Comparison of ENCODE assay signal across 2 cellular contexts in the genomic region with DNA sequence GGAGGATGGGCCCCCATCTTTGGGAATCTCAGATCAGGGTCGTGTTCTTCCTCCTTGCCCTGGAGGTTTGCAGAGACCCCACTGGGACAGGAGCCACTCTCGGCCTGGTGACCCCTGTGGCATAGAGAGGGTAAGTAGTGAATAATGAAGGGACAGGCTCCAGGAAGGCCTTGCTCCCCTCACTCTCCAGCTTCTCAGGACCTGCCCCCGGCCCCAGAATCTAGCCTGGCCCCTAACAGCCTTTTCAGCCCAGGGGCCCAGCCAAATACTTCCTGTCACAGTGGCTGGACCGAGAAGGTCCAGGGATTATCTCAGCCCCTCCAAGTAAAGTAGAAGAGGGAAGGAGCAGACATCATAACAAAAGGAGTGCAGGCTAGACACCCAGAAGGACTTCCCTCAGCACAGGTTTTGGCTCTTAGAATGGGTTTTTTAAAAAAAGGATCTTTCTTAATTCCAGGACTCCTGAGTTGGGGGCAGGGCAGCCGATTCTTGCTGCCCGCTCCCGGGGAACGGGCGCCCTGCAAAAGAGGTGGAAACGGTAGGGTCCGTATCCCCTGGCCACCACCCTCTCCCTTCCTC.
TF ChIP-seq lines count a peak whose summit lies in the region.

No MANE protein-coding gene starts in this region.

TF ChIP-seq in SK-N-SH, 30 proteins besides CTCF, POLR2A, EP300 and RAD21 (continued from another document):
- TF ChIP-seq EZH2phosphoT487 (IDR thresholded peaks at IDR 0.05; ENCODE audit: borderline replicate concordance, low read depth): no peak
- TF ChIP-seq, protein P1, sequence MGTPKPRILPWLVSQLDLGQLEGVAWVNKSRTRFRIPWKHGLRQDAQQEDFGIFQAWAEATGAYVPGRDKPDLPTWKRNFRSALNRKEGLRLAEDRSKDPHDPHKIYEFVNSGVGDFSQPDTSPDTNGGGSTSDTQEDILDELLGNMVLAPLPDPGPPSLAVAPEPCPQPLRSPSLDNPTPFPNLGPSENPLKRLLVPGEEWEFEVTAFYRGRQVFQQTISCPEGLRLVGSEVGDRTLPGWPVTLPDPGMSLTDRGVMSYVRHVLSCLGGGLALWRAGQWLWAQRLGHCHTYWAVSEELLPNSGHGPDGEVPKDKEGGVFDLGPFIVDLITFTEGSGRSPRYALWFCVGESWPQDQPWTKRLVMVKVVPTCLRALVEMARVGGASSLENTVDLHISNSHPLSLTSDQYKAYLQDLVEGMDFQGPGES (IDR thresholded peaks at IDR 0.05; ENCODE audit: low read depth, low read length): no peak
- no peak for TF ChIP-seq MXI1 (IDR thresholded peaks at IDR 0.05; ENCODE audit: low read depth, low read length)
- TF ChIP-seq RCOR1 (IDR thresholded peaks at IDR 0.05; ENCODE audit: low read length): no peak
- no peak for TF ChIP-seq JUND (IDR thresholded peaks at IDR 0.05)
- TF ChIP-seq ELF1 (IDR thresholded peaks at IDR 0.05): no peak
- TF ChIP-seq, protein P2, sequence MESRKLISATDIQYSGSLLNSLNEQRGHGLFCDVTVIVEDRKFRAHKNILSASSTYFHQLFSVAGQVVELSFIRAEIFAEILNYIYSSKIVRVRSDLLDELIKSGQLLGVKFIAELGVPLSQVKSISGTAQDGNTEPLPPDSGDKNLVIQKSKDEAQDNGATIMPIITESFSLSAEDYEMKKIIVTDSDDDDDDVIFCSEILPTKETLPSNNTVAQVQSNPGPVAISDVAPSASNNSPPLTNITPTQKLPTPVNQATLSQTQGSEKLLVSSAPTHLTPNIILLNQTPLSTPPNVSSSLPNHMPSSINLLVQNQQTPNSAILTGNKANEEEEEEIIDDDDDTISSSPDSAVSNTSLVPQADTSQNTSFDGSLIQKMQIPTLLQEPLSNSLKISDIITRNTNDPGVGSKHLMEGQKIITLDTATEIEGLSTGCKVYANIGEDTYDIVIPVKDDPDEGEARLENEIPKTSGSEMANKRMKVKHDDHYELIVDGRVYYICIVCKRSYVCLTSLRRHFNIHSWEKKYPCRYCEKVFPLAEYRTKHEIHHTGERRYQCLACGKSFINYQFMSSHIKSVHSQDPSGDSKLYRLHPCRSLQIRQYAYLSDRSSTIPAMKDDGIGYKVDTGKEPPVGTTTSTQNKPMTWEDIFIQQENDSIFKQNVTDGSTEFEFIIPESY (IDR thresholded peaks at IDR 0.05; ENCODE audit: borderline replicate concordance, low read depth): no peak
- no peak for TF ChIP-seq GATA2 (CRISPR knock-in tag; IDR thresholded peaks at IDR 0.05)
- TF ChIP-seq YY1 (IDR thresholded peaks at IDR 0.05; ENCODE audit: low read depth): no peak

TF ChIP-seq in SK-N-SH treated with all-trans-retinoic acid at 6 μM for 48 hours, 23 proteins besides CTCF, POLR2A, EP300 and RAD21 (continued from another document):
- TF ChIP-seq, protein P3, sequence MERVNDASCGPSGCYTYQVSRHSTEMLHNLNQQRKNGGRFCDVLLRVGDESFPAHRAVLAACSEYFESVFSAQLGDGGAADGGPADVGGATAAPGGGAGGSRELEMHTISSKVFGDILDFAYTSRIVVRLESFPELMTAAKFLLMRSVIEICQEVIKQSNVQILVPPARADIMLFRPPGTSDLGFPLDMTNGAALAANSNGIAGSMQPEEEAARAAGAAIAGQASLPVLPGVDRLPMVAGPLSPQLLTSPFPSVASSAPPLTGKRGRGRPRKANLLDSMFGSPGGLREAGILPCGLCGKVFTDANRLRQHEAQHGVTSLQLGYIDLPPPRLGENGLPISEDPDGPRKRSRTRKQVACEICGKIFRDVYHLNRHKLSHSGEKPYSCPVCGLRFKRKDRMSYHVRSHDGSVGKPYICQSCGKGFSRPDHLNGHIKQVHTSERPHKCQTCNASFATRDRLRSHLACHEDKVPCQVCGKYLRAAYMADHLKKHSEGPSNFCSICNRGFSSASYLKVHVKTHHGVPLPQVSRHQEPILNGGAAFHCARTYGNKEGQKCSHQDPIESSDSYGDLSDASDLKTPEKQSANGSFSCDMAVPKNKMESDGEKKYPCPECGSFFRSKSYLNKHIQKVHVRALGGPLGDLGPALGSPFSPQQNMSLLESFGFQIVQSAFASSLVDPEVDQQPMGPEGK (CRISPR knock-in tag; IDR thresholded peaks at IDR 0.05; ENCODE audit: borderline replicate concordance): no peak
- no peak for TF ChIP-seq ZNF70 (CRISPR knock-in tag; IDR thresholded peaks at IDR 0.05)
- TF ChIP-seq, protein P4, sequence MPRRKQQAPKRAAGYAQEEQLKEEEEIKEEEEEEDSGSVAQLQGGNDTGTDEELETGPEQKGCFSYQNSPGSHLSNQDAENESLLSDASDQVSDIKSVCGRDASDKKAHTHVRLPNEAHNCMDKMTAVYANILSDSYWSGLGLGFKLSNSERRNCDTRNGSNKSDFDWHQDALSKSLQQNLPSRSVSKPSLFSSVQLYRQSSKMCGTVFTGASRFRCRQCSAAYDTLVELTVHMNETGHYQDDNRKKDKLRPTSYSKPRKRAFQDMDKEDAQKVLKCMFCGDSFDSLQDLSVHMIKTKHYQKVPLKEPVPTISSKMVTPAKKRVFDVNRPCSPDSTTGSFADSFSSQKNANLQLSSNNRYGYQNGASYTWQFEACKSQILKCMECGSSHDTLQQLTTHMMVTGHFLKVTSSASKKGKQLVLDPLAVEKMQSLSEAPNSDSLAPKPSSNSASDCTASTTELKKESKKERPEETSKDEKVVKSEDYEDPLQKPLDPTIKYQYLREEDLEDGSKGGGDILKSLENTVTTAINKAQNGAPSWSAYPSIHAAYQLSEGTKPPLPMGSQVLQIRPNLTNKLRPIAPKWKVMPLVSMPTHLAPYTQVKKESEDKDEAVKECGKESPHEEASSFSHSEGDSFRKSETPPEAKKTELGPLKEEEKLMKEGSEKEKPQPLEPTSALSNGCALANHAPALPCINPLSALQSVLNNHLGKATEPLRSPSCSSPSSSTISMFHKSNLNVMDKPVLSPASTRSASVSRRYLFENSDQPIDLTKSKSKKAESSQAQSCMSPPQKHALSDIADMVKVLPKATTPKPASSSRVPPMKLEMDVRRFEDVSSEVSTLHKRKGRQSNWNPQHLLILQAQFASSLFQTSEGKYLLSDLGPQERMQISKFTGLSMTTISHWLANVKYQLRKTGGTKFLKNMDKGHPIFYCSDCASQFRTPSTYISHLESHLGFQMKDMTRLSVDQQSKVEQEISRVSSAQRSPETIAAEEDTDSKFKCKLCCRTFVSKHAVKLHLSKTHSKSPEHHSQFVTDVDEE (CRISPR knock-in tag; IDR thresholded peaks at IDR 0.05): no peak
- no peak for TF ChIP-seq ZC3H10 (CRISPR knock-in tag; IDR thresholded peaks at IDR 0.05)
- no peak for TF ChIP-seq RARB (CRISPR knock-in tag; IDR thresholded peaks at IDR 0.05)
- TF ChIP-seq, protein P5, sequence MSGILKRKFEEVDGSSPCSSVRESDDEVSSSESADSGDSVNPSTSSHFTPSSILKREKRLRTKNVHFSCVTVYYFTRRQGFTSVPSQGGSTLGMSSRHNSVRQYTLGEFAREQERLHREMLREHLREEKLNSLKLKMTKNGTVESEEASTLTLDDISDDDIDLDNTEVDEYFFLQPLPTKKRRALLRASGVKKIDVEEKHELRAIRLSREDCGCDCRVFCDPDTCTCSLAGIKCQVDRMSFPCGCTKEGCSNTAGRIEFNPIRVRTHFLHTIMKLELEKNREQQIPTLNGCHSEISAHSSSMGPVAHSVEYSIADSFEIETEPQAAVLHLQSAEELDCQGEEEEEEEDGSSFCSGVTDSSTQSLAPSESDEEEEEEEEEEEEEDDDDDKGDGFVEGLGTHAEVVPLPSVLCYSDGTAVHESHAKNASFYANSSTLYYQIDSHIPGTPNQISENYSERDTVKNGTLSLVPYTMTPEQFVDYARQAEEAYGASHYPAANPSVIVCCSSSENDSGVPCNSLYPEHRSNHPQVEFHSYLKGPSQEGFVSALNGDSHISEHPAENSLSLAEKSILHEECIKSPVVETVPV (CRISPR knock-in tag; IDR thresholded peaks at IDR 0.05): no peak
- no peak for TF ChIP-seq TCF4 (CRISPR knock-in tag; IDR thresholded peaks at IDR 0.05; ENCODE audit: borderline replicate concordance)
- TF ChIP-seq, protein P6, sequence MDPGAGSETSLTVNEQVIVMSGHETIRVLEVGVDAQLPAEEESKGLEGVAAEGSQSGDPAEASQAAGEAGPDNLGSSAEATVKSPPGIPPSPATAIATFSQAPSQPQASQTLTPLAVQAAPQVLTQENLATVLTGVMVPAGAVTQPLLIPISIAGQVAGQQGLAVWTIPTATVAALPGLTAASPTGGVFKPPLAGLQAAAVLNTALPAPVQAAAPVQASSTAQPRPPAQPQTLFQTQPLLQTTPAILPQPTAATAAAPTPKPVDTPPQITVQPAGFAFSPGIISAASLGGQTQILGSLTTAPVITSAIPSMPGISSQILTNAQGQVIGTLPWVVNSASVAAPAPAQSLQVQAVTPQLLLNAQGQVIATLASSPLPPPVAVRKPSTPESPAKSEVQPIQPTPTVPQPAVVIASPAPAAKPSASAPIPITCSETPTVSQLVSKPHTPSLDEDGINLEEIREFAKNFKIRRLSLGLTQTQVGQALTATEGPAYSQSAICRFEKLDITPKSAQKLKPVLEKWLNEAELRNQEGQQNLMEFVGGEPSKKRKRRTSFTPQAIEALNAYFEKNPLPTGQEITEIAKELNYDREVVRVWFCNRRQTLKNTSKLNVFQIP (CRISPR knock-in tag; IDR thresholded peaks at IDR 0.05; ENCODE audit: borderline replicate concordance, low read depth): no peak
- no peak for TF ChIP-seq ARNTL (CRISPR knock-in tag; IDR thresholded peaks at IDR 0.05; ENCODE audit: borderline replicate concordance, low read depth)
